Comparison of ENCODE assay signal across 8 cellular contexts in genomic region chr10:4033341-4033896, GRCh38.
DNase-seq lines count a peak whose midpoint lies in the region; ATAC-seq, FAIRE-seq and TF ChIP-seq lines count a peak whose summit lies in the region.
"Had no signal": no experiment of that assay in that cellular context is flagged by ENCODE, and none has a peak within 500 bp of the region (broad histone marks: within the 10 kb centered on the region; RNA-seq: fewer than 3 reads in every experiment).

No MANE protein-coding gene starts in this region.

- intact Hi-C loops in natural killer cell (cut with micrococcal nuclease) = no loop called here
- intact Hi-C loops in kidney (cut with DNase I) = no loop called here

- H3K27ac ChIP-seq in SK-N-SH (ENCODE audit: low read depth in 2 of 2, low read length in 1 of 2) (no peak overlapping the region), kidney (ENCODE audit: low read depth in 2 of 2, low read length in 2 of 2) (no peak overlapping the region)

- 94% methylated on average over 8 of the region's 8 CpGs for WGBS in SK-N-SH (ENCODE audit: low lambda C conversion rate)

- H3K27me3 Mint-ChIP-seq in natural killer cell (ENCODE audit: low read depth in 2 of 2) = no peaks in the 10 kb centered on the region

- no peaks in the 10 kb centered on the region for H3K79me2 ChIP-seq in SK-N-SH (ENCODE audit: insufficient read depth)

- TF ChIP-seq EP300 in SK-N-SH (IDR thresholded peaks at IDR 0.05; ENCODE audit: borderline replicate concordance in 1 of 2, low read depth in 1 of 2, low read length in 1 of 2) = no peak

- no peak overlapping the region for H3K4me3 Mint-ChIP-seq in natural killer cell

- H3K9ac ChIP-seq in SK-N-SH (no peak overlapping the region), kidney (ENCODE audit: low read length in 2 of 2) (no peak overlapping the region)

- H4K20me1 ChIP-seq in SK-N-SH (ENCODE audit: insufficient read depth) = no peaks in the 10 kb centered on the region

- H3K36me3 ChIP-seq in SK-N-SH (replicated peaks in 1 of 2; ENCODE audit: control insufficient read depth in 1 of 2, insufficient read depth in 2 of 2, low read length in 1 of 2) (no peaks in the 10 kb centered on the region), kidney (ENCODE audit: control insufficient read depth in 1 of 2, insufficient read depth in 2 of 2, low read length in 2 of 2) (no peaks in the 10 kb centered on the region)

- H3K36me3 Mint-ChIP-seq in natural killer cell = no peaks in the 10 kb centered on the region

- H2AFZ ChIP-seq in SK-N-SH (ENCODE audit: low read depth) = no peak overlapping the region

- POLR2A ChIA-PET in SK-N-SH (lab: Yijun Ruan, JAX) = no interaction called here

- H3K4me3 ChIP-seq in SK-N-SH (ENCODE audit: low read depth in 2 of 2, low read length in 1 of 2) = no peak overlapping the region
- no peak overlapping the region for H3K4me3 ChIP-seq in kidney (ENCODE audit: low read length in 2 of 2)
- H3K4me3 ChIP-seq: lung had no signal

- H3K27me3 ChIP-seq in SK-N-SH (ENCODE audit: insufficient read depth) = no peaks in the 10 kb centered on the region

- H3K4me1 ChIP-seq in SK-N-SH (ENCODE audit: control insufficient read depth in 1 of 2, insufficient read depth in 2 of 2, low read depth in 1 of 2, low read length in 1 of 2) = peaks cover 0 to 2% of the 10 kb centered on the region in 2 experiments; a peak in 1 of 4 replicates
- no peaks in the 10 kb centered on the region for H3K4me1 ChIP-seq in kidney (ENCODE audit: control insufficient read depth in 1 of 2, insufficient read depth in 1 of 2, low read depth in 1 of 2, low read length in 2 of 2)

- FAIRE-seq in kidney (lab: Jason Lieb, UNC) = no peak

- TF ChIP-seq RAD21 in SK-N-SH (IDR thresholded peaks at IDR 0.05; ENCODE audit: low read length) = no peak

- no peaks in the 10 kb centered on the region for H3F3A ChIP-seq in SK-N-SH (replicated peaks; ENCODE audit: insufficient read depth)

- no peak overlapping the region for H3K4me2 ChIP-seq in SK-N-SH

- ATAC-seq in GM18868 (IDR thresholded peaks at IDR 0.05; ENCODE audit: unreplicated experiment) (peak; percentile 90), GM21576 (IDR thresholded peaks at IDR 0.05; ENCODE audit: unreplicated experiment) (peak; percentile 83), HG03460 (IDR thresholded peaks at IDR 0.05; ENCODE audit: unreplicated experiment) (peak; percentile 92), natural killer cell (peak in 2 of 3 donors; percentile 22 to 41)

- no peaks in the 10 kb centered on the region for H3K9me3 Mint-ChIP-seq in natural killer cell

- H3K9me2 ChIP-seq in SK-N-SH = no peaks in the 10 kb centered on the region

- DNase-seq in natural killer cell (no peak), SK-N-SH (no peak), kidney (no peak), NCI-H2171 treated with DMSO at 0.1 percent for 48 hours (lab: John Stamatoyannopoulos, UW) (no peak)

- TF ChIP-seq CTCF in natural killer cell (IDR thresholded peaks at IDR 0.05) (no peak), SK-N-SH (IDR thresholded peaks at IDR 0.05) (no peak), kidney (IDR thresholded peaks at IDR 0.05; ENCODE audit: borderline replicate concordance, extremely low read depth, insufficient read depth) (no peak)

- H3K4me1 Mint-ChIP-seq in natural killer cell = peaks cover 13 to 26% of the 10 kb centered on the region in 2 donors

- H3K9me3 ChIP-seq in SK-N-SH = no peaks in the 10 kb centered on the region
- no peaks in the 10 kb centered on the region for H3K9me3 ChIP-seq in kidney (ENCODE audit: control insufficient read depth in 1 of 2, low read length in 2 of 2)

- H3K27ac Mint-ChIP-seq in natural killer cell = peak overlapping the region; percentile 56 to 90

- CTCF ChIA-PET in SK-N-SH (lab: Yijun Ruan, JAX) = no interaction called here

TF ChIP-seq in SK-N-SH, 30 proteins besides CTCF, POLR2A, EP300 and RAD21:
- TF ChIP-seq MEF2A (IDR thresholded peaks at IDR 0.05; ENCODE audit: borderline replicate concordance, low read depth) (no peak), TEAD4 (IDR thresholded peaks at IDR 0.05; ENCODE audit: borderline replicate concordance, insufficient read depth) (no peak), FOSL2 (IDR thresholded peaks at IDR 0.05; ENCODE audit: borderline replicate concordance, low read depth) (no peak), ZBTB33 (IDR thresholded peaks at IDR 0.05; ENCODE audit: borderline replicate concordance, low read depth) (no peak), SIN3A (IDR thresholded peaks at IDR 0.05; ENCODE audit: borderline replicate concordance, low read depth, low read length) (no peak), USF2 (IDR thresholded peaks at IDR 0.05; ENCODE audit: borderline replicate concordance, low read depth, low read length) (no peak), IRF3 (IDR thresholded peaks at IDR 0.05; ENCODE audit: low read depth, low read length) (no peak), ELF1 (IDR thresholded peaks at IDR 0.05) (no peak), MXI1 (IDR thresholded peaks at IDR 0.05; ENCODE audit: low read depth, low read length) (no peak), USF1 (IDR thresholded peaks at IDR 0.05; ENCODE audit: borderline replicate concordance, low read depth) (no peak), TAF1 (IDR thresholded peaks at IDR 0.05; ENCODE audit: borderline replicate concordance, low read depth, low read length) (no peak), PBX3 (IDR thresholded peaks at IDR 0.05) (no peak), CHD2 (IDR thresholded peaks at IDR 0.05; ENCODE audit: low read length, partially characterized antibody) (no peak), RFX5 (IDR thresholded peaks at IDR 0.05; ENCODE audit: low read length) (no peak), GATA2 (CRISPR knock-in tag; IDR thresholded peaks at IDR 0.05) (no peak), POLR2AphosphoS5 (IDR thresholded peaks at IDR 0.05; ENCODE audit: low read depth, low read length) (no peak)

Comparison
In these comparisons a context has a peak if more than half of its experiments do, and no peak if none do; other contexts are left out.
1. ATAC-seq: peak in every context shown above with its lines; median percentile 92 in HG03460; 90 in GM18868; 83 in GM21576; 32 in natural killer cell.